In the genomic region with DNA sequence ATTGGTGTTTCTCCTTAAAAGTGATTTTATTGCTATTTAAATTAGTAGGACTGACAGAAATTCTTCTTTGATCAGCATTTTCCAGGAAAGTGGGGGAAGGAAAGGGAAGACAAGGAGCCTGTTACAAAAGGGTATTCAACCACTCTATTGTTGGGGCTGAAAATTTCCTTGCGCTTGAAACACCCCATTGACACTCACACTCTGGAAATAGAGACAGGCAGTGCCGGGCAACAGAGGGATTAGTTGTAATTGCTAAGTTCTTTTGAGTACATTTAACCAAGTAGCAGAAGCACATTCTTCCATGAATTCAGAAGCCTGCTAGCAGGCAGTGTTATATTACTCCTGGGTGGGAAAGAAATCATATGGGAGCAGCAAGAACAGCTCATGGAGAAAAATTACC, we compare ENCODE assay signal across 19 cellular contexts.
"Had no signal": no experiment of that assay in that cellular context is flagged by ENCODE, and none has a peak within 500 bp of the region (broad histone marks: within the 10 kb centered on the region; RNA-seq: fewer than 3 reads in every experiment).

No MANE protein-coding gene starts in this region.

- H3K9me3 ChIP-seq: ascending aorta, SJCRH30, thyroid gland had no signal

- H3K4me1 ChIP-seq: ascending aorta, left lung, SJCRH30, thyroid gland had no signal

- H3K4me1 Mint-ChIP-seq: activated CD4-positive, alpha-beta T cell treated with anti-CD3 and anti-CD28 coated beads, Interleukin-2, amount 10 ng/mL, durations not matched to agents 7 days and 5 days; activated naive CD4-positive, alpha-beta T cell treated with anti-CD3 and anti-CD28 coated beads, Interleukin-2, amount 10 ng/mL, durations not matched to agents 7 days and 5 days; activated naive CD8-positive, alpha-beta T cell treated with anti-CD3 and anti-CD28 coated beads, Interleukin-2, amount 50 U/mL, for 24 hours; naive B cell had no signal

- H3K36me3 ChIP-seq: ascending aorta, left lung, SJCRH30, thyroid gland had no signal

- H3K36me3 Mint-ChIP-seq: activated naive CD4-positive, alpha-beta T cell treated with anti-CD3 and anti-CD28 coated beads, Interleukin-2, amount 10 ng/mL, durations not matched to agents 7 days and 5 days; naive B cell had no signal

- H3K4me3 Mint-ChIP-seq: activated CD4-positive, alpha-beta T cell treated with anti-CD3 and anti-CD28 coated beads, Interleukin-2, amount 10 ng/mL, durations not matched to agents 7 days and 5 days; activated CD8-positive, alpha-beta T cell treated with anti-CD3 and anti-CD28 coated beads, Interleukin-2, amount 10 ng/mL, durations not matched to agents 7 days and 5 days; activated naive CD4-positive, alpha-beta T cell treated with anti-CD3 and anti-CD28 coated beads, Interleukin-2, amount 10 ng/mL, durations not matched to agents 7 days and 5 days; activated naive CD8-positive, alpha-beta T cell treated with anti-CD3 and anti-CD28 coated beads, Interleukin-2, amount 50 U/mL, for 24 hours; activated T-cell treated with anti-CD3 and anti-CD28 coated beads, Interleukin-2, amount 50 U/mL, for 4 hours; dendritic cell treated with granulocyte-macrophage colony-stimulating factor and Interleukin-4, amounts not matched to agents 40 ng/mL and 50 ng/mL, for 4 days; effector memory CD8-positive, alpha-beta T cell had no signal

- H3K4me3 ChIP-seq: ascending aorta, left lung, mucosa of descending colon, SJCRH30, thyroid gland had no signal

- H3K27me3 Mint-ChIP-seq: activated CD4-positive, alpha-beta T cell treated with anti-CD3 and anti-CD28 coated beads, Interleukin-2, amount 10 ng/mL, durations not matched to agents 7 days and 5 days; activated naive CD4-positive, alpha-beta T cell treated with anti-CD3 and anti-CD28 coated beads, Interleukin-2, amount 10 ng/mL, durations not matched to agents 7 days and 5 days; activated naive CD8-positive, alpha-beta T cell treated with anti-CD3 and anti-CD28 coated beads, Interleukin-2, amount 50 U/mL, for 24 hours; dendritic cell treated with granulocyte-macrophage colony-stimulating factor and Interleukin-4, amounts not matched to agents 40 ng/mL and 50 ng/mL, for 4 days; effector memory CD8-positive, alpha-beta T cell; naive B cell had no signal

- H3K27me3 ChIP-seq: ascending aorta, left lung, SJCRH30, thyroid gland had no signal

- ATAC-seq: activated CD8-positive, alpha-beta T cell treated with anti-CD3 and anti-CD28 coated beads, Interleukin-2, amount 10 ng/mL, durations not matched to agents 7 days and 5 days; activated naive CD8-positive, alpha-beta T cell treated with anti-CD3 and anti-CD28 coated beads, Interleukin-2, amount 50 U/mL, for 24 hours; activated T-cell treated with anti-CD3 and anti-CD28 coated beads, Interleukin-2, amount 50 U/mL, for 4 hours; effector memory CD8-positive, alpha-beta T cell; left lung; mucosa of descending colon; right cardiac atrium had no signal

- H3K27ac Mint-ChIP-seq: activated CD4-positive, alpha-beta T cell treated with anti-CD3 and anti-CD28 coated beads, Interleukin-2, amount 10 ng/mL, durations not matched to agents 7 days and 5 days; activated CD8-positive, alpha-beta T cell treated with anti-CD3 and anti-CD28 coated beads, Interleukin-2, amount 10 ng/mL, durations not matched to agents 7 days and 5 days; activated naive CD4-positive, alpha-beta T cell treated with anti-CD3 and anti-CD28 coated beads, Interleukin-2, amount 10 ng/mL, durations not matched to agents 7 days and 5 days; activated naive CD8-positive, alpha-beta T cell treated with anti-CD3 and anti-CD28 coated beads, Interleukin-2, amount 50 U/mL, for 24 hours; dendritic cell treated with granulocyte-macrophage colony-stimulating factor and Interleukin-4, amounts not matched to agents 40 ng/mL and 50 ng/mL, for 4 days; effector memory CD8-positive, alpha-beta T cell; naive B cell had no signal

- DNase-seq: activated CD4-positive, alpha-beta T cell treated with anti-CD3 and anti-CD28 coated beads, Interleukin-2, amount 10 ng/mL, durations not matched to agents 7 days and 5 days; activated CD8-positive, alpha-beta T cell treated with anti-CD3 and anti-CD28 coated beads, Interleukin-2, amount 10 ng/mL, durations not matched to agents 7 days and 5 days; activated effector memory CD4-positive, alpha-beta T cell treated with Interleukin-2 at 50 U/mL for 16 hours; activated naive CD4-positive, alpha-beta T cell treated with anti-CD3 and anti-CD28 coated beads, Interleukin-2, amount 10 ng/mL, durations not matched to agents 7 days and 5 days; activated naive CD8-positive, alpha-beta T cell treated with anti-CD3 and anti-CD28 coated beads, Interleukin-2, amount 50 U/mL, for 24 hours; activated T-cell treated with anti-CD3 and anti-CD28 coated beads, Interleukin-2, amount 50 U/mL, for 4 hours; effector memory CD8-positive, alpha-beta T cell; glutamatergic neuron; left lung; mucosa of descending colon; naive B cell; right cardiac atrium; SJCRH30; small intestine; stimulated activated CD4-positive, alpha-beta T cell treated with anti-CD3 and anti-CD28 coated beads, Interleukin-4, amount 100 ng/mL, for 1 hour; T1000; thyroid gland had no signal

- H3K27ac ChIP-seq: ascending aorta, left lung, SJCRH30, thyroid gland had no signal
